In genomic region chr5:147369742-147370374, GRCh38 we compare ENCODE assay signal across 9 cellular contexts.
DNase-seq lines count a peak whose midpoint lies in the region; TF ChIP-seq lines count a peak whose summit lies in the region.
"Had no signal": no experiment of that assay in that cellular context is flagged by ENCODE, and none has a peak within 500 bp of the region (broad histone marks: within the 10 kb centered on the region; RNA-seq: fewer than 3 reads in every experiment).

No MANE protein-coding gene starts in this region.

- H3K4me3 ChIP-seq in fibroblast of mammary gland (ENCODE audit: control insufficient read depth, low read depth, low read length) (no peak overlapping the region), stomach (no peak overlapping the region)

- TF ChIP-seq EP300 in stomach (IDR thresholded peaks at IDR 0.05): no peak

- H3K9me3 ChIP-seq in stomach: no peaks in the 10 kb centered on the region

- no peaks in the 10 kb centered on the region for H3K27me3 ChIP-seq in stomach

- H3K4me1 ChIP-seq in stomach: no peaks in the 10 kb centered on the region

- DNase-seq in NCI-H2171 treated with DMSO at 0.1 percent for 48 hours (lab: John Stamatoyannopoulos, UW): peak; percentile 6
- DNase-seq in NCI-H2171 (lab: John Stamatoyannopoulos, UW): no peak
- DNase-seq in NCI-H69 (lab: John Stamatoyannopoulos, UW): peak; percentile 50
- peak; percentile 45 for DNase-seq in fibroblast of mammary gland (ENCODE audit: low read depth)
- no peak for DNase-seq in stomach
- DNase-seq in UCSD-AML1 (lab: John Stamatoyannopoulos, UW; ENCODE audit: unreplicated experiment): no peak
- no peak for DNase-seq in activated CD8-positive, alpha-beta memory T cell treated with anti-CD3 and anti-CD28 coated beads, Interleukin-2, amount 50 U/mL, for 48 hours
- DNase-seq in HK-2 (ENCODE audit: unreplicated experiment): no peak
- DNase-seq: MV-4-11 had no signal

- H3K27ac ChIP-seq in stomach: no peak overlapping the region

- 5 to 45% (median 16%) methylated on average over 2 of the region's 2 CpGs for WGBS in stomach, 5 donors

- TF ChIP-seq CTCF in fibroblast of mammary gland (conservative IDR thresholded peaks at IDR 0.05; ENCODE audit: control insufficient read depth, insufficient read depth, low read depth, low read length): peak; percentile 77
- peak in 4 of 7 experiments; percentile 10 to 58 (median 50) for TF ChIP-seq CTCF in stomach (IDR thresholded peaks at IDR 0.05)

- no peaks in the 10 kb centered on the region for H3K36me3 ChIP-seq in stomach

- no peak for TF ChIP-seq POLR2A in stomach (IDR thresholded peaks at IDR 0.05)

- intact Hi-C loops in stomach (cut with DNase I; ENCODE audit: low total_unique reads): loop anchor here (5.0 kb wide), 1 partner anchor 148 kb away; no protein-coding TSS in a partner anchor

Comparison
In these comparisons a context has a peak if more than half of its experiments do, and no peak if none do; other contexts are left out.
1. DNase-seq: peak in NCI-H2171 treated with DMSO at 0.1 percent for 48 hours (single experiment), NCI-H69 (single experiment) and fibroblast of mammary gland (single experiment); none in NCI-H2171 (single experiment), stomach (single experiment), UCSD-AML1 (single experiment), activated CD8-positive, alpha-beta memory T cell treated with anti-CD3 and anti-CD28 coated beads, Interleukin-2, amount 50 U/mL, for 48 hours (single experiment) and HK-2 (single experiment).